Comparison of ENCODE assay signal across 8 cellular contexts in genomic region chr6:45377041-45377554, GRCh38. TPM values are rescaled to one million over a fixed set of nuclear protein-coding genes. Genes with fewer than 3 reads are reported as not detected.
DNase-seq lines count a peak whose midpoint lies in the region; ATAC-seq, FAIRE-seq and TF ChIP-seq lines count a peak whose summit lies in the region.

No MANE protein-coding gene starts in this region.

- peaks cover 19% of the 10 kb centered on the region for H3K36me3 Mint-ChIP-seq in Calu3 (ENCODE audit: insufficient read depth, unreplicated experiment)

- no peaks in the 10 kb centered on the region for H3K9me3 Mint-ChIP-seq in Calu3 (ENCODE audit: low read depth, unreplicated experiment)

- TF ChIP-seq EP300 in HepG2 (IDR thresholded peaks at IDR 0.05; ENCODE audit: low read depth in 2 of 2, low read length in 2 of 2) (no peak), HepG2 (CRISPR knock-in tag; IDR thresholded peaks at IDR 0.05; ENCODE audit: borderline replicate concordance) (no peak)

- H3K27me3 Mint-ChIP-seq in Calu3 (ENCODE audit: unreplicated experiment) = no peaks in the 10 kb centered on the region

- H3K27me3 ChIP-seq in NT2/D1 (ENCODE audit: insufficient read depth, insufficient read length) (no peaks in the 10 kb centered on the region), bronchial epithelial cell (ENCODE audit: control insufficient read depth, insufficient read depth, low read length) (no peaks in the 10 kb centered on the region), HepG2 (ENCODE audit: control insufficient read depth in 1 of 2, insufficient read depth in 2 of 2, low read length in 2 of 2) (no peaks in the 10 kb centered on the region; a peak in 1 of 5 replicates)

- H3K4me3 Mint-ChIP-seq in Calu3 (ENCODE audit: low read depth, unreplicated experiment) = peak overlapping the region; percentile 96

- H3K4me1 ChIP-seq in NT2/D1 (ENCODE audit: insufficient read depth, insufficient read length) (no peaks in the 10 kb centered on the region), HepG2 (ENCODE audit: insufficient read depth, low read length) (peaks cover 33% of the 10 kb centered on the region)

- POLR2A ChIA-PET in HepG2 (lab: Yijun Ruan, JAX) = interaction anchor here (0.8 to 2.2 kb wide), 6 partner anchors 12 to 721 kb away, joined by 3 to 9 read pairs (median 4); no protein-coding TSS in a partner anchor

- no peaks in the 10 kb centered on the region for H3K9me3 ChIP-seq in NT2/D1 (ENCODE audit: insufficient read depth, low read length)
- no peaks in the 10 kb centered on the region for H3K9me3 ChIP-seq in HepG2 (ENCODE audit: low read length)

- WGBS in HepG2 (ENCODE audit: low lambda C conversion rate) = 2% methylated on average over 16 of the region's 21 CpGs

- H3K27ac Mint-ChIP-seq in Calu3 (ENCODE audit: unreplicated experiment) = peak overlapping the region; percentile 97

- peak overlapping the region; percentile 80 for H2AFZ ChIP-seq in HepG2 (ENCODE audit: low read length)

- TF ChIP-seq CTCF in Calu3 (IDR thresholded peaks at IDR 0.05; ENCODE audit: unreplicated experiment) (no peak), bronchial epithelial cell (IDR thresholded peaks at IDR 0.05; ENCODE audit: insufficient read depth, low read length, severe bottlenecking) (no peak), HepG2 (CRISPR knock-in tag; IDR thresholded peaks at IDR 0.05) (no peak)

- H3K79me2 ChIP-seq in HepG2 (ENCODE audit: insufficient read depth, low read length) = peaks cover 36% of the 10 kb centered on the region

- no TSS peak for BruUV-seq in Calu3 (replicated peaks; lab: Mats Ljungman, UMichigan)
- TSS peak; percentile 84 for BruUV-seq in HepG2 (replicated peaks; lab: Mats Ljungman, UMichigan)

- CTCF ChIA-PET in Calu3 (lab: Charles Lee) = interaction anchor here (1.3 to 3.1 kb wide), 2 partner anchors 12 to 338 kb away, joined by 3 to 20 read pairs; no protein-coding TSS in a partner anchor
- CTCF ChIA-PET in HepG2 (lab: Yijun Ruan, JAX; ENCODE audit: low intra/inter-chr PET ratio, low total read pairs) = no interaction called here

- H3K4me3 ChIP-seq in NT2/D1 (ENCODE audit: insufficient read length, low read depth) = peak overlapping the region; percentile 62
- H3K4me3 ChIP-seq in bronchial epithelial cell (ENCODE audit: low read depth, low read length) = peak overlapping the region; percentile 69
- peak overlapping the region; percentile 79 to 81 (median 80) for H3K4me3 ChIP-seq in HepG2 (replicated peaks in 1 of 3; ENCODE audit: insufficient read depth in 1 of 3, low read depth in 2 of 3, low read length in 3 of 3)

- peak overlapping the region; percentile 85 for H3K9ac ChIP-seq in NT2/D1 (ENCODE audit: insufficient read length, low read depth)
- peak overlapping the region; percentile 85 for H3K9ac ChIP-seq in HepG2 (ENCODE audit: insufficient read depth, low read depth, low read length)

- no peaks in the 10 kb centered on the region for H3K4me1 Mint-ChIP-seq in Calu3 (ENCODE audit: low read depth, unreplicated experiment)

- no peaks in the 10 kb centered on the region for H4K20me1 ChIP-seq in HepG2 (ENCODE audit: insufficient read depth, low read length)

- no peak for TF ChIP-seq POLR2A in HepG2 (IDR thresholded peaks at IDR 0.05; ENCODE audit: insufficient read depth in 1 of 2, low read depth in 2 of 2, low read length in 2 of 2)

- no peaks in the 10 kb centered on the region for H3K36me3 ChIP-seq in NT2/D1 (ENCODE audit: insufficient read depth, insufficient read length, low read length)
- no peaks in the 10 kb centered on the region for H3K36me3 ChIP-seq in bronchial epithelial cell (ENCODE audit: control insufficient read depth, insufficient read depth, low read length)
- no peaks in the 10 kb centered on the region for H3K36me3 ChIP-seq in HepG2 (replicated peaks in 1 of 2; ENCODE audit: control insufficient read depth in 1 of 2, insufficient read depth in 2 of 2, low read length in 2 of 2)

- no peak for TF ChIP-seq RAD21 in HepG2 (CRISPR knock-in tag; IDR thresholded peaks at IDR 0.05)

- DNase-seq in Calu3 (no peak), NT2/D1 (ENCODE audit: low read depth, low spot score) (no peak), bronchial epithelial cell (ENCODE audit: low read depth) (peak; percentile 31), HepG2 (ENCODE audit: low spot score) (peak; percentile 23), superior temporal gyrus (ENCODE audit: extremely low spot score) (peak; percentile 76), COLO829 (ENCODE audit: low spot score) (no peak), KG1 (lab: John Stamatoyannopoulos, UW) (no peak)

- H3K27ac ChIP-seq in HepG2 (ENCODE audit: extremely low read length, insufficient read depth, low read length) = peak overlapping the region; percentile 96

- intact Hi-C loops in Calu3 (cut with micrococcal nuclease; ENCODE audit: unreplicated experiment) = loop anchor here (5.0 to 10.0 kb wide), 4 partner anchors 272 to 902 kb away; no protein-coding TSS in a partner anchor
- intact Hi-C loops in HepG2 (cut with micrococcal nuclease; ENCODE audit: unreplicated experiment) = loop anchor here (5.0 to 10.0 kb wide), 3 partner anchors 180 to 720 kb away; no protein-coding TSS in a partner anchor

- FAIRE-seq in bronchial epithelial cell (lab: Jason Lieb, UNC) = no peak
- no peak for FAIRE-seq in HepG2 (lab: Jason Lieb, UNC)

- ATAC-seq in GM21619 (IDR thresholded peaks at IDR 0.05; ENCODE audit: unreplicated experiment) = peak; percentile 3
- ATAC-seq in HepG2 = peak; percentile 6

- H3K4me2 ChIP-seq in HepG2 (ENCODE audit: low read depth, low read length) = peak overlapping the region; percentile 94

- in situ Hi-C loops in HepG2 (cut with HindIII; ENCODE audit: extremely low pct_ligation_motif_present, low pct_unique_long_range_greater_than_20kb) = no loop called here

TF ChIP-seq in HepG2, 621 proteins besides CTCF, POLR2A, EP300 and RAD21 (continues in another document):
- TF ChIP-seq, protein P1, sequence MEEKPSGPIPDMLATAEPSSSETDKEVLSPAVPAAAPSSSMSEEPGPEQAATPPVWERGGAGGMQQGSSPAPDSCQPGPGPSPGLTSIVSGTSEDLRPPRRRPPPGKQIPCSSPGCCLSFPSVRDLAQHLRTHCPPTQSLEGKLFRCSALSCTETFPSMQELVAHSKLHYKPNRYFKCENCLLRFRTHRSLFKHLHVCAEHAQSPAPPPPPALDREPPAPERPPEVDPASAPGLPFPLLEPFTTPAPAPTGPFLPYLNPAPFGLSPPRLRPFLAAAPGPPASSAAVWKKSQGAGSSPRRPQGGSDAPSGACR (CRISPR knock-in tag; IDR thresholded peaks at IDR 0.05) = no peak
- TF ChIP-seq JUND (CRISPR knock-in tag; IDR thresholded peaks at IDR 0.05) = no peak
- TF ChIP-seq ZNF274 (CRISPR knock-in tag; IDR thresholded peaks at IDR 0.05) = 0 out of 2 replicates have a peak, but pooled peaks have one; percentile 6

RNA-seq across cellular contexts. Expression of gene SUPT3H, which starts 0.6 kb away (rescaled TPM):
- 7.0 and 10.3 TPM in 2 replicates for total RNA-seq in Calu3 (2022)
- total RNA-seq in bronchial epithelial cell = 9.9 and 12.9 TPM in 2 replicates
- 11.9 and 13.1 TPM in 2 replicates for total RNA-seq in HepG2 (2016; rRNA removed; fragmentation: Illumina TruSeq; extraction: Trizol)
- 13.7 and 14.0 TPM in 2 replicates for total RNA-seq in HepG2 (2016; cell fraction: cytosol; rRNA removed; fragmentation: Illumina TruSeq; extraction: Trizol; ENCODE audit: low read depth)
- total RNA-seq in HepG2 (2016; cell fraction: insoluble cytoplasmic fraction; rRNA removed; fragmentation: Illumina TruSeq; extraction: Trizol) = 9.7 and 13.4 TPM in 2 replicates
- 9.5 and 10.6 TPM in 2 replicates for total RNA-seq in HepG2 (2016; cell fraction: membrane; rRNA removed; fragmentation: Illumina TruSeq; extraction: Trizol)
- 16.3 and 16.6 TPM in 2 replicates for total RNA-seq in HepG2 (2016; cell fraction: nucleus; rRNA removed; fragmentation: Illumina TruSeq; extraction: Trizol)
- 32.4 and 36.1 TPM in 2 replicates for polyA plus RNA-seq in HepG2 (2011; rRNA removed)
- polyA plus RNA-seq in HepG2 (2011; cell fraction: cytosol; rRNA removed) = 23.8 and 35.4 TPM in 2 replicates
- 19.8 and 25.2 TPM in 2 replicates for polyA plus RNA-seq in HepG2 (2011; cell fraction: nucleus; rRNA removed)
- 33.3 and 35.5 TPM in 2 replicates for polyA plus RNA-seq in HepG2 (2012)
- 8.6 and 9.9 TPM in 2 replicates for polyA plus RNA-seq in HepG2 (2016; cell fraction: cytosol; fragmentation: Illumina TruSeq; extraction: Trizol; ENCODE audit: low read depth)
- 18.9 and 20.9 TPM in 2 replicates for polyA plus RNA-seq in HepG2 (2016; cell fraction: insoluble cytoplasmic fraction; fragmentation: Illumina TruSeq; extraction: Trizol; ENCODE audit: low read depth)
- polyA plus RNA-seq in HepG2 (2016; cell fraction: membrane; fragmentation: Illumina TruSeq; extraction: Trizol; ENCODE audit: low read depth) = 10.4 and 10.7 TPM in 2 replicates
- 12.4 and 14.2 TPM in 2 replicates for polyA plus RNA-seq in HepG2 (2016; cell fraction: nucleus; fragmentation: Illumina TruSeq; extraction: Trizol; ENCODE audit: insufficient read depth, low read depth)
- polyA minus RNA-seq in HepG2 (2011; rRNA and poly(A)+ RNA removed; ENCODE audit: low replicate concordance) = 7.3 and 48.1 TPM in 2 replicates
- 13.7 and 15.4 TPM in 2 replicates for polyA minus RNA-seq in HepG2 (2011; cell fraction: cytosol; rRNA and poly(A)+ RNA removed)
- 55.6 and 61.8 TPM in 2 replicates for polyA minus RNA-seq in HepG2 (2011; cell fraction: nucleus; rRNA and poly(A)+ RNA removed)

RNA-seq across cellular contexts. Expression of gene RUNX2, which starts 49.0 kb away (rescaled TPM):
- total RNA-seq in Calu3 (2022) (0.54 and 0.66 TPM in 2 replicates), bronchial epithelial cell (0.38 and 0.79 TPM in 2 replicates), HepG2 (2016; rRNA removed; fragmentation: Illumina TruSeq; extraction: Trizol) (not detected in 2 replicates)
- not detected in 2 replicates for total RNA-seq in HepG2 (2016; cell fraction: cytosol; rRNA removed; fragmentation: Illumina TruSeq; extraction: Trizol; ENCODE audit: low read depth)
- total RNA-seq in HepG2 (2016; cell fraction: insoluble cytoplasmic fraction; rRNA removed; fragmentation: Illumina TruSeq; extraction: Trizol) = not detected in 2 replicates
- total RNA-seq in HepG2 (2016; cell fraction: membrane; rRNA removed; fragmentation: Illumina TruSeq; extraction: Trizol) = not detected in 2 replicates
- total RNA-seq in HepG2 (2016; cell fraction: nucleus; rRNA removed; fragmentation: Illumina TruSeq; extraction: Trizol) = not detected in 2 replicates
- not detected in 2 replicates for polyA plus RNA-seq in HepG2 (2011; rRNA removed)
- polyA plus RNA-seq in HepG2 (2011; cell fraction: cytosol; rRNA removed) = not detected in 2 replicates
- not detected in 2 replicates for polyA plus RNA-seq in HepG2 (2011; cell fraction: nucleus; rRNA removed)
- polyA plus RNA-seq in HepG2 (2012) = not detected in 2 replicates
- polyA plus RNA-seq in HepG2 (2016; cell fraction: cytosol; fragmentation: Illumina TruSeq; extraction: Trizol; ENCODE audit: low read depth) = not detected in 2 replicates
- polyA plus RNA-seq in HepG2 (2016; cell fraction: insoluble cytoplasmic fraction; fragmentation: Illumina TruSeq; extraction: Trizol; ENCODE audit: low read depth) = not detected in 2 replicates
- polyA plus RNA-seq in HepG2 (2016; cell fraction: membrane; fragmentation: Illumina TruSeq; extraction: Trizol; ENCODE audit: low read depth) = not detected in 2 replicates
- polyA plus RNA-seq in HepG2 (2016; cell fraction: nucleus; fragmentation: Illumina TruSeq; extraction: Trizol; ENCODE audit: insufficient read depth, low read depth) = not detected in 2 replicates
- 0.63 TPM in 1 of 2 replicates, not detected in the other for polyA minus RNA-seq in HepG2 (2011; rRNA and poly(A)+ RNA removed; ENCODE audit: low replicate concordance)
- not detected in 2 replicates for polyA minus RNA-seq in HepG2 (2011; cell fraction: cytosol; rRNA and poly(A)+ RNA removed)
- polyA minus RNA-seq in HepG2 (2011; cell fraction: nucleus; rRNA and poly(A)+ RNA removed) = 0.13 TPM in 1 of 2 replicates, not detected in the other

Comparison
In these comparisons a context has a peak if more than half of its experiments do, and no peak if none do; other contexts are left out.
1. DNase-seq: peak in bronchial epithelial cell (single experiment), HepG2 (single experiment) and superior temporal gyrus (single experiment); none in Calu3 (single experiment), NT2/D1 (single experiment), COLO829 (single experiment) and KG1 (single experiment).
2. Peak in every context shown above with its lines, with median percentiles within 50 percentile points of each other: H3K4me3 ChIP-seq.